17 cellular contexts compared by ENCODE assay signal in genomic region chr7:17054206-17054605, GRCh38.
"Had no signal": no experiment of that assay in that cellular context is flagged by ENCODE, and none has a peak within 500 bp of the region (broad histone marks: within the 10 kb centered on the region; RNA-seq: fewer than 3 reads in every experiment).

No MANE protein-coding gene starts in this region.

- DNase-seq: foreskin melanocyte; heart left ventricle; hippocampal formation; kidney glomerular epithelial cell; mucosa of descending colon; naive thymus-derived CD8-positive, alpha-beta T cell; psoas muscle; retina; right lobe of liver; stimulated activated CD4-positive, alpha-beta T cell treated with anti-CD3 and anti-CD28 coated beads, Interleukin-2, amount 100 ng/mL, for 24 hours; stimulated activated naive CD4-positive, alpha-beta T cell; stomach; substantia nigra; uterus had no signal

- H3K27ac ChIP-seq: heart left ventricle, neutrophil, psoas muscle, right lobe of liver, stomach, uterus had no signal

- ATAC-seq: heart left ventricle; left lobe of liver; mucosa of descending colon; naive thymus-derived CD8-positive, alpha-beta T cell; psoas muscle; right lobe of liver had no signal

- H3K9me3 ChIP-seq: heart left ventricle, mucosa of descending colon, neutrophil, psoas muscle, right lobe of liver, stomach, uterus had no signal

- H3K4me1 ChIP-seq: psoas muscle, right lobe of liver, stomach, uterus had no signal

- H3K4me3 ChIP-seq: heart left ventricle, mucosa of descending colon, psoas muscle, right lobe of liver, stomach, uterus had no signal

- FAIRE-seq: colon had no signal

- H3K36me3 ChIP-seq: heart left ventricle, neutrophil, right lobe of liver, stomach, uterus had no signal

- H3K27me3 ChIP-seq: heart left ventricle, neutrophil, right lobe of liver, stomach, uterus had no signal
